In the genomic region with DNA sequence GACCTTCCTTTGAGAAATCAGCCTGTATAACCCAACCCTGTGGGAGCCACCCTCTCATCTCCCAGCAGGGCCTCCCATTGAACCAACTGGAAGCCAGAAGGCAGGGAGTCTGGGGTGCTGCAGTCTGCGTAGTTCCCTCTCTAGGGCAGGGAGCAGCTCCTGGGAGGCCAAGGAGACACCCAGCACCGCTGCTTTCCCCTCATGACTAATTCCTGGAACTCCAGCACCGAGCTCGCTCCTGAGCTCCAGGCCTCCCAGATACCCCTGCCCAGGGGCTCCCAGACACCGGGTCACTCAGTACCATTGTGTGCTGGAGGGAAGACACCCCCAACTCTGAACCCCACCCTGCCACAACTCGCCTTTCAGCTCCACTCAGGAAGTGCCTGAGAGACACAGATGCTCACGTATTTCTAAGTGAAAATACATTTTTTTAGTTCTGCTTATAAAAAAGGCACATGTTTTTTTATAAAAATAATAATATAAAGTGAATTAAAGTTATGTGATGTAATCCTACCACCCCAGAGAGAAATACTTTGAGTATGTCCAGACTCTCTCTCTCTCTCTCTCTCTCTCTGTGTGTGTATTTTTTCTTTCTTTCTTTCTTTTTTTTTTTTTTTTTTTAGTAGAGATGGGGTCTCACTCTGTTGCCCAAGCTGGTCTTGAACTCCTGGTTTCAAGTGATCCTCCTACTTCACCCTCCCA, we compare ENCODE assay signal across 16 cellular contexts. TPM values are rescaled to one million over a fixed set of nuclear protein-coding genes. Genes with fewer than 3 reads are reported as not detected.
DNase-seq lines count a peak whose midpoint lies in the region; ATAC-seq lines count a peak whose summit lies in the region.
"Had no signal": no experiment of that assay in that cellular context is flagged by ENCODE, and none has a peak within 500 bp of the region (broad histone marks: within the 10 kb centered on the region; RNA-seq: fewer than 3 reads in every experiment).

No MANE protein-coding gene starts in this region.

- H3K9ac ChIP-seq in NT2/D1 (ENCODE audit: insufficient read length, low read depth) = peak overlapping the region; percentile 24

- H3K27me3 ChIP-seq in NT2/D1 (ENCODE audit: insufficient read depth, insufficient read length) = no peaks in the 10 kb centered on the region
- H3K27me3 ChIP-seq: breast epithelium, uterus had no signal

- intact Hi-C loops in activated naive CD4-positive, alpha-beta T cell treated with anti-CD3 and anti-CD28 coated beads for 36 hours (cut with micrococcal nuclease) = no loop called here
- intact Hi-C loops in dendritic cell treated with granulocyte-macrophage colony-stimulating factor and Interleukin-4, amounts not matched to agents 40 ng/mL and 50 ng/mL, for 4 days (cut with micrococcal nuclease) = no loop called here
- intact Hi-C loops in sciatic nerve (cut with DNase I) = no loop called here

- H3K4me1 ChIP-seq in NT2/D1 (ENCODE audit: insufficient read depth, insufficient read length) = no peaks in the 10 kb centered on the region
- H3K4me1 ChIP-seq: breast epithelium, uterus had no signal

- no peaks in the 10 kb centered on the region for H3K9me3 ChIP-seq in NT2/D1 (ENCODE audit: insufficient read depth, low read length)
- H3K9me3 ChIP-seq: breast epithelium, uterus had no signal

- peaks cover 71% of the 10 kb centered on the region for H3K4me1 Mint-ChIP-seq in activated naive CD4-positive, alpha-beta T cell treated with anti-CD3 and anti-CD28 coated beads for 36 hours (ENCODE audit: low read depth)
- peaks cover 48% of the 10 kb centered on the region for H3K4me1 Mint-ChIP-seq in dendritic cell treated with granulocyte-macrophage colony-stimulating factor and Interleukin-4, amounts not matched to agents 40 ng/mL and 50 ng/mL, for 4 days (ENCODE audit: low read depth)

- H3K4me3 Mint-ChIP-seq in activated naive CD4-positive, alpha-beta T cell treated with anti-CD3 and anti-CD28 coated beads for 36 hours = peak overlapping the region; percentile 34
- H3K4me3 Mint-ChIP-seq in dendritic cell treated with granulocyte-macrophage colony-stimulating factor and Interleukin-4, amounts not matched to agents 40 ng/mL and 50 ng/mL, for 4 days = peak overlapping the region; percentile 52

- peak; percentile 22 for ATAC-seq in sciatic nerve
- no peak for ATAC-seq in GM18868 (IDR thresholded peaks at IDR 0.05; ENCODE audit: unreplicated experiment)
- no peak for ATAC-seq in HG03469 (IDR thresholded peaks at IDR 0.05; ENCODE audit: unreplicated experiment)

- no peak for DNase-seq in activated naive CD4-positive, alpha-beta T cell treated with anti-CD3 and anti-CD28 coated beads for 36 hours
- no peak for DNase-seq in activated naive CD4-positive, alpha-beta T cell (lab: John Stamatoyannopoulos, UW)
- DNase-seq in NT2/D1 (ENCODE audit: low read depth, low spot score) (no peak), sciatic nerve (ENCODE audit: low spot score) (no peak), superior temporal gyrus (ENCODE audit: extremely low spot score) (no peak)
- DNase-seq: DMS79 treated with DMSO at 0.1 percent for 48 hours; islet precursor cell; NCI-H1436 treated with DMSO at 0.1 percent for 48 hours; NCI-H526; stimulated activated CD4-positive, alpha-beta T cell treated with anti-CD3 and anti-CD28 coated beads, Interleukin-4, amount 100 ng/mL, for 1 hour; T1000; uterus had no signal

- no peaks in the 10 kb centered on the region for H3K9me3 Mint-ChIP-seq in activated naive CD4-positive, alpha-beta T cell treated with anti-CD3 and anti-CD28 coated beads for 36 hours
- no peaks in the 10 kb centered on the region for H3K9me3 Mint-ChIP-seq in dendritic cell treated with granulocyte-macrophage colony-stimulating factor and Interleukin-4, amounts not matched to agents 40 ng/mL and 50 ng/mL, for 4 days

- no peaks in the 10 kb centered on the region for H3K27me3 Mint-ChIP-seq in activated naive CD4-positive, alpha-beta T cell treated with anti-CD3 and anti-CD28 coated beads for 36 hours (ENCODE audit: low read depth)
- no peaks in the 10 kb centered on the region for H3K27me3 Mint-ChIP-seq in dendritic cell treated with granulocyte-macrophage colony-stimulating factor and Interleukin-4, amounts not matched to agents 40 ng/mL and 50 ng/mL, for 4 days

- peaks cover 4% of the 10 kb centered on the region for H3K36me3 Mint-ChIP-seq in activated naive CD4-positive, alpha-beta T cell treated with anti-CD3 and anti-CD28 coated beads for 36 hours (ENCODE audit: low read depth)
- H3K36me3 Mint-ChIP-seq in dendritic cell treated with granulocyte-macrophage colony-stimulating factor and Interleukin-4, amounts not matched to agents 40 ng/mL and 50 ng/mL, for 4 days (ENCODE audit: low read depth) = no peaks in the 10 kb centered on the region

- no peak overlapping the region for H3K4me3 ChIP-seq in NT2/D1 (ENCODE audit: insufficient read length, low read depth)
- H3K4me3 ChIP-seq: breast epithelium, uterus had no signal

- peak overlapping the region; percentile 84 for H3K27ac Mint-ChIP-seq in activated naive CD4-positive, alpha-beta T cell treated with anti-CD3 and anti-CD28 coated beads for 36 hours
- peak overlapping the region; percentile 88 for H3K27ac Mint-ChIP-seq in dendritic cell treated with granulocyte-macrophage colony-stimulating factor and Interleukin-4, amounts not matched to agents 40 ng/mL and 50 ng/mL, for 4 days

- CTCF ChIA-PET in activated naive CD4-positive, alpha-beta T cell treated with anti-CD3 and anti-CD28 coated beads for 36 hours (lab: Charles Lee) = interaction anchor here (0.8 to 3.2 kb wide), 10 partner anchors 10 to 168 kb away, joined by 3 to 16 read pairs (median 6); no protein-coding TSS in a partner anchor

- no peaks in the 10 kb centered on the region for H3K36me3 ChIP-seq in NT2/D1 (ENCODE audit: insufficient read depth, insufficient read length, low read length)
- H3K36me3 ChIP-seq: breast epithelium, uterus had no signal

RNA-seq across cellular contexts. Expression of gene PIM1, which starts 17.5 kb away (rescaled TPM):
- 100 to 1,000 TPM; 226 to 227 TPM for total RNA-seq in activated naive CD4-positive, alpha-beta T cell treated with anti-CD3 and anti-CD28 coated beads for 36 hours
- total RNA-seq in sciatic nerve = 50.9 TPM
